ENCODE assay signal across 7 cellular contexts in genomic region chr1:6085666-6086065, GRCh38.
"Had no signal": no experiment of that assay in that cellular context is flagged by ENCODE, and none has a peak within 500 bp of the region (broad histone marks: within the 10 kb centered on the region; RNA-seq: fewer than 3 reads in every experiment).

No MANE protein-coding gene starts in this region.

- ATAC-seq: HCT116, HepG2 had no signal

- DNase-seq: GM23248, GOT3, HFFc6 had no signal

- H3K27ac Mint-ChIP-seq: HFFc6 had no signal

- H3K27me3 Mint-ChIP-seq: IgD-negative memory B cell had no signal

- H3K4me3 Mint-ChIP-seq: HFFc6, IgD-negative memory B cell had no signal

- H3K27ac ChIP-seq: GM23248, HL-60 had no signal

- H3K4me1 Mint-ChIP-seq: IgD-negative memory B cell had no signal

- H3K9me3 Mint-ChIP-seq: HFFc6, IgD-negative memory B cell had no signal
